ENCODE assay signal across 16 cellular contexts in genomic region chr6:52500268-52501129, GRCh38.
DNase-seq lines count a peak whose midpoint lies in the region; ATAC-seq and TF ChIP-seq lines count a peak whose summit lies in the region.
"Had no signal": no experiment of that assay in that cellular context is flagged by ENCODE, and none has a peak within 500 bp of the region (broad histone marks: within the 10 kb centered on the region; RNA-seq: fewer than 3 reads in every experiment).

No MANE protein-coding gene starts in this region.

- H3K14ac ChIP-seq in IMR-90 (replicated peaks; ENCODE audit: low read depth, low read length) = peak overlapping the region; percentile 91

- H3K4ac ChIP-seq in IMR-90 (ENCODE audit: low read depth, low read length) = peak overlapping the region; percentile 85

- TF ChIP-seq RAD21 in IMR-90 (IDR thresholded peaks at IDR 0.05; ENCODE audit: low read length) = no peak

- H4K8ac ChIP-seq in IMR-90 (ENCODE audit: low read depth in 2 of 2, low read length in 2 of 2) = peak overlapping the region in 1 of 2 experiments; percentile 82; a peak in 2 of 4 replicates

- no peak overlapping the region for H3K4me2 ChIP-seq in IMR-90 (ENCODE audit: low read depth, low read length)

- 80% methylated on average over 3 of the region's 9 CpGs; no CpG with 5 or more reads in 1 of the 2 experiments for WGBS in IMR-90 (ENCODE audit: extremely low coverage in 2 of 2, insufficient read length in 1 of 2), 2 experiments

- H2BK15ac ChIP-seq in IMR-90 (ENCODE audit: low read depth, low read length) = peak overlapping the region; percentile 35; the same call in 2 of the 3 replicates

- peaks cover 12 to 85% of the 10 kb centered on the region in 2 experiments for H3K79me1 ChIP-seq in IMR-90 (ENCODE audit: low read depth in 1 of 2, low read length in 2 of 2)

- dilution Hi-C loops in IMR-90 (cut with HindIII; ENCODE audit: low sequenced_read_pairs, unreplicated experiment) = no loop called here

- H2AK5ac ChIP-seq in IMR-90 (ENCODE audit: low read depth, low read length) = peak overlapping the region; percentile 92

- intact Hi-C loops in IMR-90 (cut with micrococcal nuclease) (no loop called here), left ventricle myocardium superior (cut with micrococcal nuclease) (loop anchor here (5.0 kb wide), 2 partner anchors 77 to 83 kb away; partner anchors contain the start of gene TRAM2)

- peak overlapping the region; percentile 86 for H2BK5ac ChIP-seq in IMR-90 (ENCODE audit: low read depth, low read length, poor library complexity, severe bottlenecking)

- H3K23ac ChIP-seq in IMR-90 (ENCODE audit: low read depth, low read length) = 0 out of 2 replicates have a peak overlapping the region, but pooled peaks have one; percentile 26

- no peak overlapping the region for H3K18ac ChIP-seq in IMR-90 (ENCODE audit: low read depth, low read length)

- CTCF ChIA-PET in IMR-90 (lab: Yijun Ruan, JAX) = interaction anchor here (0.6 kb wide), 1 partner anchor 26 kb away, joined by 4 read pairs; no protein-coding TSS in a partner anchor

- in situ Hi-C loops in IMR-90 (cut with MboI; ENCODE audit: low sequenced_read_pairs) = no loop called here

- no peaks in the 10 kb centered on the region for H3K36me3 Mint-ChIP-seq in stimulated activated effector memory CD8-positive, alpha-beta T cell treated with anti-CD3 and anti-CD28 coated beads, Interleukin-12 subunit alpha, Interleukin-12 subunit beta, amount 100 ng/mL, for 72 hours
- H3K36me3 Mint-ChIP-seq in T-helper 2 cell treated with Interferon-gamma antibody and Interleukin-4, amounts not matched to agents 5 μg/mL and 100 μg/mL, for 36 hours (ENCODE audit: low read depth) = peaks cover 7% of the 10 kb centered on the region

- H3K27me3 Mint-ChIP-seq in T-helper 2 cell treated with Interferon-gamma antibody and Interleukin-4, amounts not matched to agents 5 μg/mL and 100 μg/mL, for 36 hours (ENCODE audit: low read depth) = no peaks in the 10 kb centered on the region
- H3K27me3 Mint-ChIP-seq: T-helper 17 cell had no signal

- H3K36me3 ChIP-seq in IMR-90 (ENCODE audit: control insufficient read depth, insufficient read depth, low read length) = peaks cover 54% of the 10 kb centered on the region
- H3K36me3 ChIP-seq in WERI-Rb-1 = peaks cover 26% of the 10 kb centered on the region

- H3K4me1 Mint-ChIP-seq in stimulated activated effector memory CD8-positive, alpha-beta T cell treated with anti-CD3 and anti-CD28 coated beads, Interleukin-12 subunit alpha, Interleukin-12 subunit beta, amount 100 ng/mL, for 72 hours = no peaks in the 10 kb centered on the region
- H3K4me1 Mint-ChIP-seq in T-helper 2 cell treated with Interferon-gamma antibody and Interleukin-4, amounts not matched to agents 5 μg/mL and 100 μg/mL, for 36 hours (ENCODE audit: low read depth) = peaks cover 9% of the 10 kb centered on the region

- H4K20me1 ChIP-seq in IMR-90 (ENCODE audit: insufficient read depth, low read length) = no peaks in the 10 kb centered on the region

- no peaks in the 10 kb centered on the region for H3K9me3 Mint-ChIP-seq in stimulated activated effector memory CD8-positive, alpha-beta T cell treated with anti-CD3 and anti-CD28 coated beads, Interleukin-12 subunit alpha, Interleukin-12 subunit beta, amount 100 ng/mL, for 72 hours
- no peaks in the 10 kb centered on the region for H3K9me3 Mint-ChIP-seq in T-helper 2 cell treated with Interferon-gamma antibody and Interleukin-4, amounts not matched to agents 5 μg/mL and 100 μg/mL, for 36 hours

- peak overlapping the region; percentile 85 for H2AK9ac ChIP-seq in IMR-90 (replicated peaks; ENCODE audit: low read depth, low read length, poor library complexity)

- peaks cover 31% of the 10 kb centered on the region for H3K4me1 ChIP-seq in IMR-90 (ENCODE audit: control insufficient read depth, insufficient read depth, low read length)

- DNase-seq in IMR-90 = no peak
- no peak for DNase-seq in WERI-Rb-1
- peak; percentile 71 for DNase-seq in left ventricle myocardium superior
- no peak for DNase-seq in stimulated activated effector memory CD8-positive, alpha-beta T cell treated with anti-CD3 and anti-CD28 coated beads, Interleukin-12 subunit alpha, Interleukin-12 subunit beta, amount 100 ng/mL, for 72 hours (ENCODE audit: low spot score in 2 of 2)
- no peak for DNase-seq in T-helper 2 cell treated with Interferon-gamma antibody and Interleukin-4, amounts not matched to agents 5 μg/mL and 100 μg/mL, for 36 hours (ENCODE audit: low spot score)
- DNase-seq in effector CD8-positive, alpha-beta T cell (lab: John Stamatoyannopoulos, UW) = no peak
- DNase-seq in UCSD-AML1 (lab: John Stamatoyannopoulos, UW; ENCODE audit: unreplicated experiment) = no peak
- DNase-seq: activated effector memory CD4-positive, alpha-beta T cell treated with anti-CD3 and anti-CD28 coated beads, Interleukin-2, amount 50 U/mL, for 16 hours; GF-D8; GOT3; Kasumi-1; left colon; T-helper 17 cell; transverse colon had no signal

- H3K4me3 Mint-ChIP-seq in stimulated activated effector memory CD8-positive, alpha-beta T cell treated with anti-CD3 and anti-CD28 coated beads, Interleukin-12 subunit alpha, Interleukin-12 subunit beta, amount 100 ng/mL, for 72 hours = no peak overlapping the region
- no peak overlapping the region for H3K4me3 Mint-ChIP-seq in T-helper 2 cell treated with Interferon-gamma antibody and Interleukin-4, amounts not matched to agents 5 μg/mL and 100 μg/mL, for 36 hours
- H3K4me3 Mint-ChIP-seq: T-helper 17 cell had no signal

- ATAC-seq in IMR-90 (ENCODE audit: low read depth) (no peak), left ventricle myocardium superior (peak; percentile 52), GM21360 (IDR thresholded peaks at IDR 0.05; ENCODE audit: unreplicated experiment) (no peak)
- ATAC-seq in stimulated activated effector memory CD8-positive, alpha-beta T cell treated with anti-CD3 and anti-CD28 coated beads, Interleukin-12 subunit alpha, Interleukin-12 subunit beta, amount 100 ng/mL, for 72 hours = no peak
- ATAC-seq: activated CD4-positive, CD25-positive, alpha-beta regulatory T cell treated with anti-CD3 and anti-CD28 coated beads, Interleukin-2, amount 50 U/mL, for 24 hours; left colon; T-helper 17 cell had no signal

- peak overlapping the region; percentile 43 for H3K27ac Mint-ChIP-seq in stimulated activated effector memory CD8-positive, alpha-beta T cell treated with anti-CD3 and anti-CD28 coated beads, Interleukin-12 subunit alpha, Interleukin-12 subunit beta, amount 100 ng/mL, for 72 hours
- H3K27ac Mint-ChIP-seq in T-helper 2 cell treated with Interferon-gamma antibody and Interleukin-4, amounts not matched to agents 5 μg/mL and 100 μg/mL, for 36 hours = no peak overlapping the region
- H3K27ac Mint-ChIP-seq: T-helper 17 cell had no signal

- no peak overlapping the region for H4K5ac ChIP-seq in IMR-90 (ENCODE audit: low read depth, low read length)

- TF ChIP-seq CTCF in IMR-90 (conservative IDR thresholded peaks at IDR 0.05; ENCODE audit: low read depth, low read length) = no peak
- TF ChIP-seq CTCF in WERI-Rb-1 (IDR thresholded peaks at IDR 0.05; ENCODE audit: low read depth, low read length) = no peak

- H3K27me3 ChIP-seq in IMR-90 (ENCODE audit: control insufficient read depth, insufficient read depth, low read length) = no peaks in the 10 kb centered on the region
- no peaks in the 10 kb centered on the region for H3K27me3 ChIP-seq in WERI-Rb-1 (ENCODE audit: insufficient read depth, low read depth, severe bottlenecking)
- H3K27me3 ChIP-seq: transverse colon had no signal

- no peak overlapping the region for H2AFZ ChIP-seq in IMR-90 (replicated peaks; ENCODE audit: low read length, poor library complexity)

- peak overlapping the region; percentile 64; the same call in 1 of the 2 replicates for H3K27ac ChIP-seq in IMR-90 (ENCODE audit: insufficient read depth, low read length)
- H3K27ac ChIP-seq in WERI-Rb-1 = peak overlapping the region; percentile 76; the same call in 1 of the 2 replicates

- H3K9me1 ChIP-seq in IMR-90 (ENCODE audit: insufficient read depth, low read length) = peaks cover 44% of the 10 kb centered on the region

- H3K9me3 ChIP-seq in IMR-90 (ENCODE audit: control insufficient read depth, insufficient read depth, low read length) (no peaks in the 10 kb centered on the region), WERI-Rb-1 (ENCODE audit: severe bottlenecking) (no peaks in the 10 kb centered on the region)
- H3K9me3 ChIP-seq: transverse colon had no signal

- no peak overlapping the region for H4K91ac ChIP-seq in IMR-90 (ENCODE audit: insufficient read depth, low read depth, low read length)

- no TSS peak for BruUV-seq in IMR-90 (replicated peaks; lab: Mats Ljungman, UMichigan)

- no peak for TF ChIP-seq POLR2A in IMR-90 (IDR thresholded peaks at IDR 0.05; ENCODE audit: low read depth, low read length)

- POLR2A ChIA-PET in IMR-90 (lab: Charles Lee; ENCODE audit: unreplicated experiment) = no interaction called here

- H2BK120ac ChIP-seq in IMR-90 (ENCODE audit: low read depth, low read length) = peak overlapping the region; percentile 78; the same call in 1 of the 2 replicates

- H3K4me3 ChIP-seq in IMR-90 (ENCODE audit: insufficient read depth, low read depth, low read length) (no peak overlapping the region), WERI-Rb-1 (ENCODE audit: low read depth, low read length) (no peak overlapping the region)
- H3K4me3 ChIP-seq: transverse colon had no signal

- no peak overlapping the region for H3K9ac ChIP-seq in IMR-90 (ENCODE audit: low read depth, low read length)

- H2BK20ac ChIP-seq in IMR-90 (ENCODE audit: low read depth, low read length) = no peak overlapping the region

- no peak overlapping the region for H3K56ac ChIP-seq in IMR-90 (ENCODE audit: extremely low read depth, insufficient read depth, low read length)

TF ChIP-seq in IMR-90, 13 proteins besides CTCF, POLR2A, EP300 and RAD21:
- TF ChIP-seq CEBPB (IDR thresholded peaks at IDR 0.05; ENCODE audit: low read depth, low read length) = no peak
- TF ChIP-seq RCOR1 (IDR thresholded peaks at IDR 0.05; ENCODE audit: insufficient replicate concordance, low read length) = no peak
- no peak for TF ChIP-seq BHLHE40 (IDR thresholded peaks at IDR 0.05; ENCODE audit: low read depth, low read length)
- TF ChIP-seq MAFK (IDR thresholded peaks at IDR 0.05; ENCODE audit: low read depth, low read length) = no peak
- TF ChIP-seq, protein P1, sequence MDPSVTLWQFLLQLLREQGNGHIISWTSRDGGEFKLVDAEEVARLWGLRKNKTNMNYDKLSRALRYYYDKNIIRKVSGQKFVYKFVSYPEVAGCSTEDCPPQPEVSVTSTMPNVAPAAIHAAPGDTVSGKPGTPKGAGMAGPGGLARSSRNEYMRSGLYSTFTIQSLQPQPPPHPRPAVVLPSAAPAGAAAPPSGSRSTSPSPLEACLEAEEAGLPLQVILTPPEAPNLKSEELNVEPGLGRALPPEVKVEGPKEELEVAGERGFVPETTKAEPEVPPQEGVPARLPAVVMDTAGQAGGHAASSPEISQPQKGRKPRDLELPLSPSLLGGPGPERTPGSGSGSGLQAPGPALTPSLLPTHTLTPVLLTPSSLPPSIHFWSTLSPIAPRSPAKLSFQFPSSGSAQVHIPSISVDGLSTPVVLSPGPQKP (IDR thresholded peaks at IDR 0.05; ENCODE audit: borderline replicate concordance, low read depth, low read length) = no peak
